Comparison of ENCODE assay signal across 13 cellular contexts in the genomic region with DNA sequence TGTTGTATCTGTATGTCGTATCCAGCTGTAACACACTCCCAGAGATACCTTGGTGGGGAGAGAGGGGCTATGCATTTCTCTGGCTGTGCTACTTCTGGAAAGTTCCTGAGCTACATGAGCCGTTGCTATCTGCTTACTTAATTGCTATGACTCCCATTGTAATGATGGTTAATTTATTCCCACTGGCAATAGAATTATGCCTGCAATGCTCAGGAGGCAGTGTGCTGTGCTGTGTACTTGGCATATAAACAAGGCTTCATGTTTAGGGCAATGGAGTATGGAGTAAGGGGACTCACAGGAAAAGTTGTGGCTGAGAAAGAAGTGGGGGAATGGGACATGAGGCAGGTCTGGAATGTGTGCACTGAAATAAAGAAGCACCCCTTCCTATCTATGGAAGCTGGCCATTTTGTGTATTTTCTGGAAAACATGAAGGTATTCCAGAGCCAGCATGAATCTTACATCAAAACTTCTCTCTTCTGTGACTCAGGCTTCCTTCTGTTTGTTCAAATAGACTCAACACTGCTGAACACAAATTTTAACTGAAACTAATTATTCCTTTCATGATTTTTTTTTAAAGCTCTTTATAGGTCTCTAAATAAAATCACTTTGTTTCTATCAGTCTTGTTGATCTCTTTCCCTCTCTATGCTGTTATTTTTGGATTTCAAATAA. TPM values are rescaled to one million over a fixed set of nuclear protein-coding genes. Genes with fewer than 3 reads are reported as not detected.
A peak's percentile ranks its signal among the peaks of the same experiment; 100 is the strongest.
DNase-seq lines count a peak whose midpoint lies in the region; TF ChIP-seq lines count a peak whose summit lies in the region.
"Had no signal": no experiment of that assay in that cellular context is flagged by ENCODE, and none has a peak within 500 bp of the region (broad histone marks: within the 10 kb centered on the region; RNA-seq: fewer than 3 reads in every experiment).

No MANE protein-coding gene starts in this region.

- H3K9me3 ChIP-seq in breast epithelium: no peaks in the 10 kb centered on the region
- H3K9me3 ChIP-seq in ascending aorta: no peaks in the 10 kb centered on the region
- no peaks in the 10 kb centered on the region for H3K9me3 ChIP-seq in muscle layer of colon (ENCODE audit: low read length)
- no peaks in the 10 kb centered on the region for H3K9me3 ChIP-seq in vagina
- H3K9me3 ChIP-seq: BLaER1 treated with 17β-estradiol and CSF1 and Interleukin-3, amounts not matched to agents 10 nM and 100 nM had no signal

- no peak overlapping the region for H3K9ac ChIP-seq in muscle layer of colon (ENCODE audit: low read length)
- H3K9ac ChIP-seq: BLaER1 treated with 17β-estradiol and CSF1 and Interleukin-3, amounts not matched to agents 10 nM and 100 nM had no signal

- H3K36me3 ChIP-seq in breast epithelium: no peaks in the 10 kb centered on the region
- H3K36me3 ChIP-seq in ascending aorta: peaks cover 29 to 48% of the 10 kb centered on the region in 2 donors
- peaks cover 62% of the 10 kb centered on the region for H3K36me3 ChIP-seq in muscle layer of colon (ENCODE audit: insufficient read depth, low read length)
- peaks cover 0 to 32% of the 10 kb centered on the region in 2 donors for H3K36me3 ChIP-seq in vagina
- H3K36me3 ChIP-seq in H7 (replicated peaks; ENCODE audit: control insufficient read depth, insufficient read depth, low read length): no peaks in the 10 kb centered on the region

- H3K4me1 ChIP-seq in breast epithelium (no peaks in the 10 kb centered on the region), ascending aorta (peaks cover 0 to 36% of the 10 kb centered on the region in 2 donors), muscle layer of colon (ENCODE audit: insufficient read depth, low read length) (peaks cover 54% of the 10 kb centered on the region), vagina (peaks cover 77% of the 10 kb centered on the region)

- no peak for TF ChIP-seq POLR2A in breast epithelium (IDR thresholded peaks at IDR 0.05)
- TF ChIP-seq POLR2A in vagina (IDR thresholded peaks at IDR 0.05): no peak

- peak overlapping the region in 1 of 2 donors; percentile 50 for H3K27ac ChIP-seq in breast epithelium
- peak overlapping the region; percentile 27 to 62 for H3K27ac ChIP-seq in ascending aorta
- peak overlapping the region; percentile 6 for H3K27ac ChIP-seq in muscle layer of colon (ENCODE audit: low read depth, low read length)
- H3K27ac ChIP-seq in vagina: peak overlapping the region; percentile 59
- H3K27ac ChIP-seq: BLaER1 treated with 17β-estradiol and CSF1 and Interleukin-3, amounts not matched to agents 10 nM and 100 nM had no signal

- no TSS peak for BruUV-seq in MCF 10A (replicated peaks; lab: Mats Ljungman, UMichigan)

- DNase-seq in MCF 10A (ENCODE audit: unreplicated experiment) (no peak), breast epithelium (ENCODE audit: low spot score in 2 of 2) (no peak), ascending aorta (ENCODE audit: low spot score in 2 of 2) (no peak), vagina (ENCODE audit: extremely low spot score in 2 of 2) (no peak), NOMO-1 (lab: John Stamatoyannopoulos, UW; ENCODE audit: unreplicated experiment in 2 of 2) (no peak), H7 (no peak), GDM1 (lab: John Stamatoyannopoulos, UW) (no peak)
- DNase-seq: activated CD4-positive, CD25-positive, alpha-beta regulatory T cell treated with anti-CD3 and anti-CD28 coated beads, Interleukin-2, amount 50 U/mL, for 72 hours; left ventricle myocardium superior; NCI-H1436; small intestine had no signal

- H3K27me3 ChIP-seq in breast epithelium (no peaks in the 10 kb centered on the region), ascending aorta (no peaks in the 10 kb centered on the region), muscle layer of colon (ENCODE audit: control insufficient read depth in 1 of 2, insufficient read depth in 2 of 2, low read length in 2 of 2) (no peaks in the 10 kb centered on the region), vagina (no peaks in the 10 kb centered on the region), H7 (ENCODE audit: control insufficient read depth, insufficient read depth, low read length) (no peaks in the 10 kb centered on the region)
- H3K27me3 ChIP-seq: BLaER1 treated with 17β-estradiol and CSF1 and Interleukin-3, amounts not matched to agents 10 nM and 100 nM had no signal

- POLR2A ChIA-PET in MCF 10A (lab: Yijun Ruan, JAX): interaction anchor here (0.7 to 4.2 kb wide), 14 partner anchors 9 to 211 kb away, joined by 3 to 35 read pairs (median 5); partner anchors contain the start of gene CD44

- peaks cover 62% of the 10 kb centered on the region for H3K36me3 Mint-ChIP-seq in MCF 10A (ENCODE audit: insufficient read depth, unreplicated experiment)

- H3K27me3 Mint-ChIP-seq in MCF 10A (ENCODE audit: insufficient read depth, unreplicated experiment): no peaks in the 10 kb centered on the region

- TF ChIP-seq CTCF in MCF 10A (IDR thresholded peaks at IDR 0.05; ENCODE audit: unreplicated experiment): no peak
- TF ChIP-seq CTCF in breast epithelium (IDR thresholded peaks at IDR 0.05): no peak
- TF ChIP-seq CTCF in ascending aorta (IDR thresholded peaks at IDR 0.05): no peak
- no peak for TF ChIP-seq CTCF in vagina (IDR thresholded peaks at IDR 0.05)

- H3K4me1 Mint-ChIP-seq in MCF 10A (ENCODE audit: insufficient read depth, unreplicated experiment): peaks cover 37% of the 10 kb centered on the region

- intact Hi-C loops in MCF 10A (cut with micrococcal nuclease) (no loop called here), breast epithelium (cut with DNase I; ENCODE audit: low total_unique reads) (loop anchor here (5.0 kb wide), 1 partner anchor 58 kb away; no protein-coding TSS in a partner anchor), ascending aorta (cut with DNase I) (loop anchor here (2.0 to 5.0 kb wide), 2 partner anchors 37 to 262 kb away; partner anchors contain the start of genes APIP and PDHX), vagina (cut with DNase I) (no loop called here)

- no peak overlapping the region for H3K4me3 Mint-ChIP-seq in MCF 10A (ENCODE audit: unreplicated experiment)

- CTCF ChIA-PET in MCF 10A (lab: Yijun Ruan, JAX): interaction anchor here (0.6 to 2.2 kb wide), 9 partner anchors 11 to 251 kb away, joined by 3 to 5 read pairs (median 3); no protein-coding TSS in a partner anchor

- H3K4me3 ChIP-seq in breast epithelium (no peak overlapping the region), ascending aorta (no peak overlapping the region), muscle layer of colon (ENCODE audit: low read depth in 1 of 2, low read length in 2 of 2) (no peak overlapping the region), vagina (no peak overlapping the region), H7 (ENCODE audit: insufficient read depth, low read depth, low read length) (no peak overlapping the region)
- H3K4me3 ChIP-seq: BLaER1 treated with 17β-estradiol and CSF1 and Interleukin-3, amounts not matched to agents 10 nM and 100 nM had no signal

- H3K27ac Mint-ChIP-seq in MCF 10A (ENCODE audit: low read depth, unreplicated experiment): peak overlapping the region; percentile 65

- no peaks in the 10 kb centered on the region for H3K9me3 Mint-ChIP-seq in MCF 10A (ENCODE audit: unreplicated experiment)

RNA-seq across cellular contexts. Expression of gene CD44, which starts 40.6 kb away (rescaled TPM):
- total RNA-seq in MCF 10A (2022) (323 and 446 TPM in 2 replicates), breast epithelium (100 to 1,000 TPM; 255 to 348 (median 269) TPM), ascending aorta (188 TPM), vagina (869 TPM)
- 9.4 and 11.4 TPM in 2 replicates for total RNA-seq in H7 (2014; rRNA removed; shearing (Covaris generic))

Comparison
In these comparisons a context has a peak if more than half of its experiments do, and no peak if none do; other contexts are left out.
1. intact Hi-C loops: an anchor here in breast epithelium (5.0 kb wide) and ascending aorta (2.0 to 5.0 kb wide); none called in MCF 10A and vagina.
2. RNA of gene CD44, which starts 40.6 kb away (total RNA-seq): 869 TPM in vagina (single experiment), 323 to 446 TPM in MCF 10A, 255 to 348 TPM in breast epithelium and 188 TPM in ascending aorta (single experiment); 9.4 to 11.4 TPM in H7; every median in the first group is over 10 times any median in the second.